In the genomic region with DNA sequence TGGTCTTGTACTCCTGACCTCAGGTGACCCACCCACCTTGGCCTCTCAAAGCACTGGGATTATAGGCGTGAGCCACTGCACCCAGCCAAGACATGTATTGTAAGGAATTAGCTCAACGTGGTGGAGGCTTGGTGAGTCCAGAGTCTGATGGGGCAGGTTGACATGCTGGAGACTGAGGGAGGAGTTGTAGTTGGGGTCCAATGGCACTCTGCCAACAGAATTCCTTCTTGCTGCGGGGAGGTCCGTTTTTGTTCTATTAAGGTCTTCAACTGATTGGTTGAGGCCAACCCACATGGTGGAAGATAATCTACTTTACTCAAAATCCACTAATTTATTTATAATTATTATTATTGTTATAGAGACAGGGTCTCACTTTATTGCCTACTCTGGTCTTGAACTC, we compare ENCODE assay signal across 17 cellular contexts. TPM values are rescaled to one million over a fixed set of nuclear protein-coding genes. Genes with fewer than 3 reads are reported as not detected.
A peak's percentile ranks its signal among the peaks of the same experiment; 100 is the strongest.
DNase-seq lines count a peak whose midpoint lies in the region; ATAC-seq lines count a peak whose summit lies in the region.
"Had no signal": no experiment of that assay in that cellular context is flagged by ENCODE, and none has a peak within 500 bp of the region (broad histone marks: within the 10 kb centered on the region; RNA-seq: fewer than 3 reads in every experiment).

No MANE protein-coding gene starts in this region.

- H3K9me3 Mint-ChIP-seq in activated CD8-positive, alpha-beta memory T cell treated with anti-CD3 and anti-CD28 coated beads, Interleukin-2, amount 10 ng/mL, durations not matched to agents 7 days and 5 days (ENCODE audit: low read depth): no peaks in the 10 kb centered on the region
- H3K9me3 Mint-ChIP-seq in central memory CD8-positive, alpha-beta T cell: peaks cover 5% of the 10 kb centered on the region
- H3K9me3 Mint-ChIP-seq in stimulated activated naive CD8-positive, alpha-beta T cell treated with anti-CD3 and anti-CD28 coated beads, Interleukin-15, amount 100 ng/mL, for 72 hours: peaks cover 3 to 7% of the 10 kb centered on the region in 2 donors

- CTCF ChIA-PET in activated CD8-positive, alpha-beta memory T cell treated with anti-CD3 and anti-CD28 coated beads, Interleukin-2, amount 10 ng/mL, durations not matched to agents 7 days and 5 days (lab: Charles Lee): interaction anchor here (0.6 kb wide), 1 partner anchor 50 kb away, joined by 3 read pairs; no protein-coding TSS in a partner anchor

- H3K4me3 ChIP-seq in MG63: no peak overlapping the region
- H3K4me3 ChIP-seq: A549, GM12878 had no signal

- H3K36me3 ChIP-seq in MG63: no peaks in the 10 kb centered on the region

- no peak overlapping the region for H3K27ac Mint-ChIP-seq in activated CD8-positive, alpha-beta memory T cell treated with anti-CD3 and anti-CD28 coated beads, Interleukin-2, amount 10 ng/mL, durations not matched to agents 7 days and 5 days
- H3K27ac Mint-ChIP-seq in central memory CD8-positive, alpha-beta T cell (ENCODE audit: low read depth): peak overlapping the region; percentile 30
- no peak overlapping the region for H3K27ac Mint-ChIP-seq in stimulated activated naive CD8-positive, alpha-beta T cell treated with anti-CD3 and anti-CD28 coated beads, Interleukin-15, amount 100 ng/mL, for 72 hours
- H3K27ac Mint-ChIP-seq: CD4-positive, alpha-beta T cell; HFFc6 had no signal

- H3K27me3 Mint-ChIP-seq in activated CD8-positive, alpha-beta memory T cell treated with anti-CD3 and anti-CD28 coated beads, Interleukin-2, amount 10 ng/mL, durations not matched to agents 7 days and 5 days: peaks cover 25% of the 10 kb centered on the region
- H3K27me3 Mint-ChIP-seq in central memory CD8-positive, alpha-beta T cell: peaks cover 60% of the 10 kb centered on the region
- H3K27me3 Mint-ChIP-seq in stimulated activated naive CD8-positive, alpha-beta T cell treated with anti-CD3 and anti-CD28 coated beads, Interleukin-15, amount 100 ng/mL, for 72 hours: peaks cover 27% of the 10 kb centered on the region

- peaks cover 3% of the 10 kb centered on the region for H3K4me1 Mint-ChIP-seq in activated CD8-positive, alpha-beta memory T cell treated with anti-CD3 and anti-CD28 coated beads, Interleukin-2, amount 10 ng/mL, durations not matched to agents 7 days and 5 days
- H3K4me1 Mint-ChIP-seq in central memory CD8-positive, alpha-beta T cell: peaks cover 7% of the 10 kb centered on the region
- H3K4me1 Mint-ChIP-seq in stimulated activated naive CD8-positive, alpha-beta T cell treated with anti-CD3 and anti-CD28 coated beads, Interleukin-15, amount 100 ng/mL, for 72 hours: peaks cover 7% of the 10 kb centered on the region

- no peaks in the 10 kb centered on the region for H3K27me3 ChIP-seq in MG63

- no peaks in the 10 kb centered on the region for H3K36me3 Mint-ChIP-seq in activated CD8-positive, alpha-beta memory T cell treated with anti-CD3 and anti-CD28 coated beads, Interleukin-2, amount 10 ng/mL, durations not matched to agents 7 days and 5 days
- H3K36me3 Mint-ChIP-seq in central memory CD8-positive, alpha-beta T cell (ENCODE audit: insufficient read depth): peaks cover 2% of the 10 kb centered on the region

- peaks cover 3% of the 10 kb centered on the region; the same call in 1 of the 2 replicates for H3K9me3 ChIP-seq in MG63
- H3K9me3 ChIP-seq: A549 had no signal

- no peak overlapping the region for H3K4me3 Mint-ChIP-seq in activated CD8-positive, alpha-beta memory T cell treated with anti-CD3 and anti-CD28 coated beads, Interleukin-2, amount 10 ng/mL, durations not matched to agents 7 days and 5 days
- no peak overlapping the region for H3K4me3 Mint-ChIP-seq in central memory CD8-positive, alpha-beta T cell
- no peak overlapping the region for H3K4me3 Mint-ChIP-seq in stimulated activated naive CD8-positive, alpha-beta T cell treated with anti-CD3 and anti-CD28 coated beads, Interleukin-15, amount 100 ng/mL, for 72 hours
- H3K4me3 Mint-ChIP-seq: CD4-positive, alpha-beta T cell; HFFc6 had no signal

- ATAC-seq in activated CD8-positive, alpha-beta memory T cell treated with anti-CD3 and anti-CD28 coated beads, Interleukin-2, amount 10 ng/mL, durations not matched to agents 7 days and 5 days: no peak
- no peak for ATAC-seq in central memory CD8-positive, alpha-beta T cell (replicated peaks; ENCODE audit: extremely low read depth, poor library complexity, severe bottlenecking)
- no peak for ATAC-seq in left lobe of liver
- ATAC-seq in stimulated activated naive CD8-positive, alpha-beta T cell treated with anti-CD3 and anti-CD28 coated beads, Interleukin-15, amount 100 ng/mL, for 72 hours: no peak
- ATAC-seq: HCT116 had no signal

- peak; percentile 37 for DNase-seq in activated CD8-positive, alpha-beta memory T cell treated with anti-CD3 and anti-CD28 coated beads, Interleukin-2, amount 10 ng/mL, durations not matched to agents 7 days and 5 days
- DNase-seq in activated CD8-positive, alpha-beta memory T cell treated with anti-CD3 and anti-CD28 coated beads, Interleukin-2, amount 50 U/mL, for 48 hours: no peak
- no peak for DNase-seq in central memory CD8-positive, alpha-beta T cell (ENCODE audit: low spot score in 2 of 2)
- DNase-seq in left lobe of liver (ENCODE audit: low spot score): peak; percentile 27
- DNase-seq in MG63: no peak
- DNase-seq in stimulated activated naive CD8-positive, alpha-beta T cell treated with anti-CD3 and anti-CD28 coated beads, Interleukin-15, amount 100 ng/mL, for 72 hours: no peak
- no peak for DNase-seq in NCI-H82 (lab: John Stamatoyannopoulos, UW)
- DNase-seq: CD4-positive, alpha-beta T cell; DND-41; GOT3; H7; HFFc6 had no signal

RNA-seq across cellular contexts. Expression of a gene that starts 30.1 kb away (rescaled TPM):
- total RNA-seq in activated CD8-positive, alpha-beta memory T cell treated with anti-CD3 and anti-CD28 coated beads, Interleukin-2, amount 10 ng/mL, durations not matched to agents 7 days and 5 days: not detected
- total RNA-seq in left lobe of liver: not detected
- not detected in 2 replicates for total RNA-seq in MG63 (2014; rRNA removed; shearing (Covaris generic); ENCODE audit: low replicate concordance)
- total RNA-seq: CD4-positive, alpha-beta T cell; GM12878; HFFc6; HT1080 had no signal

RNA-seq across cellular contexts. Expression of a gene that starts 43.4 kb away (rescaled TPM):
- total RNA-seq in activated CD8-positive, alpha-beta memory T cell treated with anti-CD3 and anti-CD28 coated beads, Interleukin-2, amount 10 ng/mL, durations not matched to agents 7 days and 5 days: under 1 TPM in 1 of 2 experiments, not detected in 1; 0.05 TPM
- not detected for total RNA-seq in left lobe of liver
- total RNA-seq in MG63 (2014; rRNA removed; shearing (Covaris generic); ENCODE audit: low replicate concordance): not detected in 2 replicates
- total RNA-seq: CD4-positive, alpha-beta T cell; G401; H7; HFFc6; HT1080 had no signal

Comparison
In these comparisons a context has a peak if more than half of its experiments do, and no peak if none do; other contexts are left out.
1. DNase-seq: peak in activated CD8-positive, alpha-beta memory T cell treated with anti-CD3 and anti-CD28 coated beads, Interleukin-2, amount 10 ng/mL, durations not matched to agents 7 days and 5 days (single experiment) and left lobe of liver (single experiment); none in activated CD8-positive, alpha-beta memory T cell treated with anti-CD3 and anti-CD28 coated beads, Interleukin-2, amount 50 U/mL, for 48 hours (single experiment), central memory CD8-positive, alpha-beta T cell (0 of 2), MG63 (single experiment), stimulated activated naive CD8-positive, alpha-beta T cell treated with anti-CD3 and anti-CD28 coated beads, Interleukin-15, amount 100 ng/mL, for 72 hours (0 of 2) and NCI-H82 (single experiment).